Comparison of ENCODE assay signal across 27 cellular contexts in genomic region chr3:12228461-12228860, GRCh38.
"Had no signal": no experiment of that assay in that cellular context is flagged by ENCODE, and none has a peak within 500 bp of the region (broad histone marks: within the 10 kb centered on the region; RNA-seq: fewer than 3 reads in every experiment).

No MANE protein-coding gene starts in this region.

- H3K27ac ChIP-seq: adrenal gland, PC-9, SK-N-MC, WERI-Rb-1 had no signal

- H3K4me1 ChIP-seq: adrenal gland, breast epithelium had no signal

- ATAC-seq: activated CD4-positive, alpha-beta T cell treated with anti-CD3 and anti-CD28 coated beads for 36 hours; activated T-helper 17 cell treated with anti-CD3 and anti-CD28 coated beads, Interleukin-2, amount 50 U/mL, for 72 hours; Right ventricle myocardium inferior; T-cell had no signal

- H3K27ac Mint-ChIP-seq: activated CD4-positive, alpha-beta memory T cell treated with anti-CD3 and anti-CD28 coated beads, Interleukin-2, amount 10 ng/mL, durations not matched to agents 7 days and 5 days; activated CD4-positive, alpha-beta T cell treated with anti-CD3 and anti-CD28 coated beads for 36 hours; activated naive CD4-positive, alpha-beta T cell treated with anti-CD3 and anti-CD28 coated beads, Interleukin-2, amount 10 ng/mL, durations not matched to agents 7 days and 5 days; activated naive CD8-positive, alpha-beta T cell treated with anti-CD3 and anti-CD28 coated beads, Interleukin-2, amount 10 ng/mL, durations not matched to agents 7 days and 5 days; activated T-helper 17 cell treated with anti-CD3 and anti-CD28 coated beads, Interleukin-2, amount 50 U/mL, for 72 hours; IgD-negative memory B cell; T-cell had no signal

- DNase-seq: activated CD4-positive, alpha-beta memory T cell treated with anti-CD3 and anti-CD28 coated beads, Interleukin-2, amount 10 ng/mL, durations not matched to agents 7 days and 5 days; activated CD4-positive, alpha-beta T cell treated with anti-CD3 and anti-CD28 coated beads for 36 hours; activated CD4-positive, alpha-beta T cell treated with anti-CD3 and anti-CD28 coated beads, Interleukin-2, amount 50 U/mL, for 1 hour; activated gamma-delta T cell treated with Interleukin-2 at 50 U/mL for 16 hours; activated naive CD4-positive, alpha-beta T cell treated with anti-CD3 and anti-CD28 coated beads, Interleukin-2, amount 10 ng/mL, durations not matched to agents 7 days and 5 days; activated naive CD8-positive, alpha-beta T cell treated with anti-CD3 and anti-CD28 coated beads, Interleukin-2, amount 10 ng/mL, durations not matched to agents 7 days and 5 days; activated T-cell treated with anti-CD3 and anti-CD28 coated beads for 4 hours; activated T-cell treated with anti-CD3 and anti-CD28 coated beads, Interleukin-2, amount 50 U/mL, for 48 hours; adrenal gland; aorta; KG1; NCI-H1048; NCI-H187 treated with DMSO at 0.1 percent for 48 hours; NCI-H2171; NCI-H2227 treated with DMSO at 0.1 percent for 48 hours; NCI-H446 treated with DMSO at 0.1 percent for 48 hours; NCI-H524 treated with DMSO at 0.1 percent for 48 hours; T-cell; T-helper 2 cell; T1000; WERI-Rb-1 had no signal

- H3K27me3 ChIP-seq: adrenal gland, breast epithelium had no signal

- H3K9me3 ChIP-seq: adrenal gland, breast epithelium had no signal

- H3K4me3 ChIP-seq: adrenal gland, breast epithelium, PC-9 had no signal

- H2AFZ ChIP-seq: PC-9 had no signal

- H3K9me3 Mint-ChIP-seq: activated CD4-positive, alpha-beta memory T cell treated with anti-CD3 and anti-CD28 coated beads, Interleukin-2, amount 10 ng/mL, durations not matched to agents 7 days and 5 days; activated naive CD4-positive, alpha-beta T cell treated with anti-CD3 and anti-CD28 coated beads, Interleukin-2, amount 10 ng/mL, durations not matched to agents 7 days and 5 days; activated T-helper 17 cell treated with anti-CD3 and anti-CD28 coated beads, Interleukin-2, amount 50 U/mL, for 72 hours; T-cell had no signal

- H3K36me3 ChIP-seq: adrenal gland, breast epithelium, WERI-Rb-1 had no signal

- H3K36me3 Mint-ChIP-seq: activated naive CD4-positive, alpha-beta T cell treated with anti-CD3 and anti-CD28 coated beads, Interleukin-2, amount 10 ng/mL, durations not matched to agents 7 days and 5 days; activated naive CD8-positive, alpha-beta T cell treated with anti-CD3 and anti-CD28 coated beads, Interleukin-2, amount 10 ng/mL, durations not matched to agents 7 days and 5 days; T-cell had no signal

- H3K4me3 Mint-ChIP-seq: activated CD4-positive, alpha-beta memory T cell treated with anti-CD3 and anti-CD28 coated beads, Interleukin-2, amount 10 ng/mL, durations not matched to agents 7 days and 5 days; activated CD4-positive, alpha-beta T cell treated with anti-CD3 and anti-CD28 coated beads for 36 hours; activated naive CD4-positive, alpha-beta T cell treated with anti-CD3 and anti-CD28 coated beads, Interleukin-2, amount 10 ng/mL, durations not matched to agents 7 days and 5 days; activated naive CD8-positive, alpha-beta T cell treated with anti-CD3 and anti-CD28 coated beads, Interleukin-2, amount 10 ng/mL, durations not matched to agents 7 days and 5 days; activated T-helper 17 cell treated with anti-CD3 and anti-CD28 coated beads, Interleukin-2, amount 50 U/mL, for 72 hours; IgD-negative memory B cell; T-cell had no signal

- H3K4me1 Mint-ChIP-seq: activated naive CD4-positive, alpha-beta T cell treated with anti-CD3 and anti-CD28 coated beads, Interleukin-2, amount 10 ng/mL, durations not matched to agents 7 days and 5 days; activated naive CD8-positive, alpha-beta T cell treated with anti-CD3 and anti-CD28 coated beads, Interleukin-2, amount 10 ng/mL, durations not matched to agents 7 days and 5 days; activated T-helper 17 cell treated with anti-CD3 and anti-CD28 coated beads, Interleukin-2, amount 50 U/mL, for 72 hours had no signal
